8 cellular contexts compared by ENCODE assay signal in genomic region chr18:48230459-48231113, GRCh38.
DNase-seq lines count a peak whose midpoint lies in the region; ATAC-seq and TF ChIP-seq lines count a peak whose summit lies in the region.

No MANE protein-coding gene starts in this region.

- WGBS in tibial nerve, 2 donors = 64 to 70% methylated on average over 7 of the region's 7 CpGs

- no peak for TF ChIP-seq EP300 in tibial nerve (IDR thresholded peaks at IDR 0.05)

- H3K9me3 ChIP-seq in ascending aorta (no peaks in the 10 kb centered on the region), tibial nerve (no peaks in the 10 kb centered on the region)

- intact Hi-C loops in ascending aorta (cut with DNase I) = loop anchor here (2.0 kb wide), 1 partner anchor 216 kb away; no protein-coding TSS in a partner anchor

- no peaks in the 10 kb centered on the region for H3K27me3 ChIP-seq in ascending aorta
- no peaks in the 10 kb centered on the region for H3K27me3 ChIP-seq in tibial nerve

- TF ChIP-seq CTCF in ascending aorta (IDR thresholded peaks at IDR 0.05) = peak; percentile 20 to 37 (median 22)
- peak in 4 of 5 experiments; percentile 9 to 43 (median 21) for TF ChIP-seq CTCF in tibial nerve (IDR thresholded peaks at IDR 0.05)

- no peaks in the 10 kb centered on the region for H3K36me3 ChIP-seq in ascending aorta
- H3K36me3 ChIP-seq in tibial nerve = no peaks in the 10 kb centered on the region

- H3K4me1 ChIP-seq in ascending aorta = peaks cover 0 to 3% of the 10 kb centered on the region in 2 donors
- H3K4me1 ChIP-seq in tibial nerve = peaks cover 0 to 46% (median 13%) of the 10 kb centered on the region in 4 donors

- TF ChIP-seq POLR2A in tibial nerve (IDR thresholded peaks at IDR 0.05) = no peak

- H3K27ac ChIP-seq in ascending aorta (no peak overlapping the region), tibial nerve (no peak overlapping the region)

- H3K4me3 ChIP-seq in ascending aorta (no peak overlapping the region), tibial nerve (no peak overlapping the region)

- no peak for ATAC-seq in HG03139 (IDR thresholded peaks at IDR 0.05; ENCODE audit: unreplicated experiment)

- DNase-seq in COLO829 (ENCODE audit: low spot score) (peak; percentile 84), H4 (ENCODE audit: low spot score) (peak; percentile 70), NCI-H345 (lab: John Stamatoyannopoulos, UW) (peak; percentile 73), ascending aorta (ENCODE audit: low spot score in 2 of 2) (no peak), iris pigment epithelial cell (ENCODE audit: low read depth) (peak; percentile 60), tibial nerve (ENCODE audit: low spot score in 2 of 2) (peak; percentile 44 to 60), DMS114 treated with DMSO at 0.1 percent for 48 hours (lab: John Stamatoyannopoulos, UW; ENCODE audit: unreplicated experiment) (no peak)

Comparison
In these comparisons a context has a peak if more than half of its experiments do, and no peak if none do; other contexts are left out.
1. DNase-seq: peak in COLO829 (single experiment), H4 (single experiment), NCI-H345 (single experiment), iris pigment epithelial cell (single experiment) and tibial nerve (2 of 2); none in ascending aorta (0 of 2) and DMS114 treated with DMSO at 0.1 percent for 48 hours (single experiment).